ENCODE assay signal across 27 cellular contexts in the genomic region with DNA sequence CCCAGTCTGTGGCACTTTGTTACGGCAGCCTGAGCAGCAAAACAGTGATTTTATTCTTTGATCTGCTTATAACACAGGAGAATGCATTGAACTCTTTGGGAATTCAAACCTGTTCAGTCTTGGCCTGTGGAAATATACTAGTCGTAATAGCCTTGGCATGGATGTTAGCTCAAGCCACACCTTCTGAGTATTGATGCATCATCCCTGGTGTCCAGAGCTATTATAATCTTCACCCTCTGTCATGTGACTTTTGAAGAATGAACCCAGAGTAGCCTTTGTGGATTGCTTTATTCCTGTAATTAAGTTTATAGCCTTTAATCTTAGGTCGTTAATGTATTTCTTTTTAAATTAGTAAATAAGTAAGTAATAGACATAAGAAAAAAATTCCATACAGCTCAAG. TPM values are rescaled to one million over a fixed set of nuclear protein-coding genes. Genes with fewer than 3 reads are reported as not detected.
A peak's percentile ranks its signal among the peaks of the same experiment; 100 is the strongest.
DNase-seq lines count a peak whose midpoint lies in the region; ATAC-seq, FAIRE-seq and TF ChIP-seq lines count a peak whose summit lies in the region.
"Had no signal": no experiment of that assay in that cellular context is flagged by ENCODE, and none has a peak within 500 bp of the region (broad histone marks: within the 10 kb centered on the region; RNA-seq: fewer than 3 reads in every experiment).

No MANE protein-coding gene starts in this region.

- no peak for FAIRE-seq in D721Med (lab: Jason Lieb, UNC)
- FAIRE-seq: RCC 7860 had no signal

- TF ChIP-seq EP300 in transverse colon (IDR thresholded peaks at IDR 0.05; ENCODE audit: low read depth) = no peak

- H3K9me3 ChIP-seq in RWPE2 (ENCODE audit: severe bottlenecking) (no peaks in the 10 kb centered on the region), transverse colon (no peaks in the 10 kb centered on the region)
- H3K9me3 ChIP-seq: ascending aorta, esophagus muscularis mucosa, psoas muscle, tibial nerve had no signal

- TF ChIP-seq CTCF in RWPE2 (IDR thresholded peaks at IDR 0.05; ENCODE audit: poor library complexity, severe bottlenecking) = no peak
- TF ChIP-seq CTCF in fibroblast of the aortic adventitia (IDR thresholded peaks at IDR 0.05; ENCODE audit: insufficient read depth, low read length) = no peak
- TF ChIP-seq CTCF in transverse colon (IDR thresholded peaks at IDR 0.05) = no peak
- no peak for TF ChIP-seq CTCF in D721Med (IDR thresholded peaks at IDR 0.05; ENCODE audit: insufficient read depth, missing control alignments)

- ATAC-seq in RWPE2 (ENCODE audit: low read depth) = peak; percentile 86
- ATAC-seq in GM21723 (IDR thresholded peaks at IDR 0.05; ENCODE audit: unreplicated experiment) = no peak
- ATAC-seq: activated CD4-positive, CD25-positive, alpha-beta regulatory T cell treated with anti-CD3 and anti-CD28 coated beads, Interleukin-2, amount 50 U/mL, for 24 hours; activated CD8-positive, alpha-beta T cell treated with anti-CD3 and anti-CD28 coated beads for 36 hours; activated T-cell treated with anti-CD3 and anti-CD28 coated beads, Interleukin-2, amount 50 U/mL, for 4 hours; left ventricle myocardium superior; psoas muscle; stimulated activated naive CD8-positive, alpha-beta T cell treated with anti-CD3 and anti-CD28 coated beads, Interleukin-15, amount 100 ng/mL, for 72 hours had no signal

- H3K4me1 ChIP-seq in RWPE2 (ENCODE audit: insufficient read depth, poor library complexity, severe bottlenecking) (peaks cover 44% of the 10 kb centered on the region), transverse colon (peaks cover 0 to 23% (median 9%) of the 10 kb centered on the region in 4 donors)
- H3K4me1 ChIP-seq: ascending aorta, psoas muscle, tibial nerve had no signal

- WGBS in transverse colon (ENCODE audit: low coverage in 1 of 2), 2 donors = 33 to 52% methylated on average over 2 to 3 of the region's 3 CpGs

- TF ChIP-seq POLR2A in transverse colon (IDR thresholded peaks at IDR 0.05) = no peak

- H3K27ac ChIP-seq in RWPE2 (ENCODE audit: poor library complexity, severe bottlenecking) = peak overlapping the region; percentile 93
- peak overlapping the region; percentile 26 to 73 (median 69) for H3K27ac ChIP-seq in transverse colon
- H3K27ac ChIP-seq: ascending aorta, esophagus muscularis mucosa, psoas muscle had no signal

- DNase-seq in HT1080 (ENCODE audit: low read depth) = peak; percentile 64
- DNase-seq in RWPE2 (ENCODE audit: low spot score) = no peak
- DNase-seq in fibroblast of the aortic adventitia (ENCODE audit: low read depth) = peak; percentile 22
- DNase-seq in transverse colon = no peak
- no peak for DNase-seq in NOMO-1 treated with DMSO at 0.1 percent for 48 hours (lab: John Stamatoyannopoulos, UW; ENCODE audit: unreplicated experiment)
- DNase-seq in D721Med (ENCODE audit: insufficient read length, low spot score) = no peak
- no peak for DNase-seq in SW480 (ENCODE audit: low spot score)
- DNase-seq: activated CD8-positive, alpha-beta T cell treated with anti-CD3 and anti-CD28 coated beads for 36 hours; activated naive CD4-positive, alpha-beta T cell treated with anti-CD3 and anti-CD28 coated beads for 36 hours; activated T-cell treated with anti-CD3 and anti-CD28 coated beads, Interleukin-2, amount 50 U/mL, for 4 hours; cerebellar nuclear complex; effector CD4-positive, alpha-beta T cell; glutamatergic neuron; left ventricle myocardium superior; NCI-H187 treated with DMSO at 0.1 percent for 48 hours; NCI-H2227 treated with DMSO at 0.1 percent for 48 hours; psoas muscle; stimulated activated CD4-positive, alpha-beta T cell treated with anti-CD3 and anti-CD28 coated beads, Interleukin-4, amount 100 ng/mL, for 24 hours; stimulated activated naive CD8-positive, alpha-beta T cell treated with anti-CD3 and anti-CD28 coated beads, Interleukin-15, amount 100 ng/mL, for 72 hours; T-helper 9 cell had no signal

- intact Hi-C loops in transverse colon (cut with DNase I; ENCODE audit: low total_unique reads) = no loop called here

- in situ Hi-C loops in transverse colon (cut with MboI; ENCODE audit: low pct_ligation_motif_present in 1 of 4, low pct_unique_long_range_greater_than_20kb in 1 of 4, low sequenced_read_pairs in 3 of 4) = loop anchor here in 3 of 4 donors (5.0 to 10.0 kb wide), 4 partner anchors 48 to 792 kb away; a partner anchor contains a TSS

- H3K4me3 ChIP-seq in RWPE2 (ENCODE audit: severe bottlenecking) (no peak overlapping the region), fibroblast of the aortic adventitia (ENCODE audit: low read depth, low read length) (no peak overlapping the region), transverse colon (no peak overlapping the region)
- H3K4me3 ChIP-seq: ascending aorta, esophagus muscularis mucosa, psoas muscle, smooth muscle cell, tibial nerve had no signal

- H3K27me3 ChIP-seq in RWPE2 (ENCODE audit: insufficient read depth, poor library complexity, severe bottlenecking) (no peaks in the 10 kb centered on the region), transverse colon (no peaks in the 10 kb centered on the region)
- H3K27me3 ChIP-seq: ascending aorta, esophagus muscularis mucosa, tibial nerve had no signal

- H3K36me3 ChIP-seq in RWPE2 (ENCODE audit: low read depth) = no peaks in the 10 kb centered on the region
- H3K36me3 ChIP-seq in transverse colon = no peaks in the 10 kb centered on the region
- H3K36me3 ChIP-seq: ascending aorta, esophagus muscularis mucosa, tibial nerve had no signal

RNA-seq across cellular contexts. Expression of a gene that starts 50.9 kb away (rescaled TPM):
- total RNA-seq in HT1080 (2014; rRNA removed; shearing (Covaris generic)) = 0.96 TPM in 1 of 2 replicates, not detected in the other
- not detected in 2 replicates for polyA plus RNA-seq in HT1080 (2015; cell fraction: cytosol; rRNA removed)
- 0.43 TPM in 1 of 2 replicates, not detected in the other for polyA plus RNA-seq in HT1080 (2015; cell fraction: nucleus; rRNA removed)
- total RNA-seq in fibroblast of the aortic adventitia (ENCODE audit: low replicate concordance) (not detected in 2 replicates), transverse colon (not detected)
- total RNA-seq: activated naive CD4-positive, alpha-beta T cell treated with anti-CD3 and anti-CD28 coated beads for 36 hours; ascending aorta; esophagus muscularis mucosa; left ventricle myocardium superior; psoas muscle; smooth muscle cell; tibial nerve had no signal
- polyA plus RNA-seq: psoas muscle, smooth muscle cell had no signal

Comparison
In these comparisons a context has a peak if more than half of its experiments do, and no peak if none do; other contexts are left out.
1. DNase-seq: peak in HT1080 (single experiment) and fibroblast of the aortic adventitia (single experiment); none in RWPE2 (single experiment), transverse colon (single experiment), NOMO-1 treated with DMSO at 0.1 percent for 48 hours (single experiment), D721Med (single experiment) and SW480 (single experiment).